ENCODE assay signal across 10 cellular contexts in the genomic region with DNA sequence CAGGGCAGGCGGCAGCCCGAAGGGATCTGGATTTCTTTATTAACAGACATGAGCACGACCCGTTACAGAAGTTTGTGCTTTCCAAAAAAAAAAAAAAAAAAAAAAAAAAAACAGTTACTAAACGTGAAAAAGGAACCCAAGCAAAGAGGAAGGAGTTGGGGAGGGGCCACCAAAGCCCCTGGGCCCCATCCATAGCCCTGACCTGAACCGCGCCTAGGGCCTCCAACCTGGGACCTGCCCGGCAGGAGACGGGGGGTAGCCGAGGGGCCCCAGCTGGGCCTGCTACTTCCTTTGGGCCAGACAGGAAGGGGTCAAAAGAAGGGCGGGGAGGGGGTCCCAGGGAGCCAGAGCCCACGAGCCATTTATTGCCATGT. TPM values are rescaled to one million over a fixed set of nuclear protein-coding genes. Genes with fewer than 3 reads are reported as not detected.
DNase-seq lines count a peak whose midpoint lies in the region; ATAC-seq, FAIRE-seq and TF ChIP-seq lines count a peak whose summit lies in the region.
"Had no signal": no experiment of that assay in that cellular context is flagged by ENCODE, and none has a peak within 500 bp of the region (broad histone marks: within the 10 kb centered on the region; RNA-seq: fewer than 3 reads in every experiment).

No MANE protein-coding gene starts in this region.

- H3K27ac ChIP-seq in Panc1 (ENCODE audit: low read length) (peak overlapping the region; percentile 66; the same call in 1 of the 2 replicates), esophagus muscularis mucosa (replicated peaks in 1 of 4) (peak overlapping the region; percentile 69 to 83 (median 73)), spleen (peak overlapping the region in 4 of 8 donors; percentile 85 to 95 (median 92)), substantia nigra (ENCODE audit: low read depth, low read length, poor library complexity, severe bottlenecking) (no peak overlapping the region)

- peak overlapping the region; percentile 36 for H3K27ac Mint-ChIP-seq in T-helper 2 cell treated with Interferon-gamma antibody and Interleukin-4, amounts not matched to agents 5 μg/mL and 100 μg/mL, for 36 hours

- CTCF ChIA-PET in Panc1 (lab: Charles Lee) = interaction anchor here (0.8 to 1.0 kb wide), 2 partner anchors 50 to 151 kb away, joined by 3 read pairs; no protein-coding TSS in a partner anchor

- TF ChIP-seq POLR2A in esophagus muscularis mucosa (IDR thresholded peaks at IDR 0.05; ENCODE audit: low read depth) = no peak
- TF ChIP-seq POLR2A in spleen (IDR thresholded peaks at IDR 0.05) = no peak

- intact Hi-C loops in Panc1 (cut with micrococcal nuclease; ENCODE audit: unreplicated experiment) (loop anchor here (2.0 to 10.0 kb wide), 2 partner anchors 54 to 142 kb away; partner anchors contain the start of gene MXD3), esophagus muscularis mucosa (cut with DNase I) (loop anchor here (10.0 kb wide), 1 partner anchor 142 kb away; the partner anchor contains the start of gene MXD3), spleen (cut with DNase I; ENCODE audit: low total_unique reads) (loop anchor here (10.0 kb wide), 1 partner anchor 142 kb away; the partner anchor contains the start of gene MXD3)

- H3K4me3 Mint-ChIP-seq in T-helper 2 cell treated with Interferon-gamma antibody and Interleukin-4, amounts not matched to agents 5 μg/mL and 100 μg/mL, for 36 hours = peak overlapping the region; percentile 48

- WGBS in esophagus muscularis mucosa = 25% methylated on average over 12 of the region's 12 CpGs
- WGBS in spleen, 5 donors = 17 to 29% (median 23%) methylated on average over 12 of the region's 12 CpGs

- ATAC-seq in Panc1 = no peak

- peaks cover 3% of the 10 kb centered on the region; the same call in 1 of the 2 replicates for H3K36me3 ChIP-seq in Panc1 (ENCODE audit: control insufficient read depth, insufficient read depth, low read length)
- H3K36me3 ChIP-seq in esophagus muscularis mucosa = peaks cover 0 to 40% (median 32%) of the 10 kb centered on the region in 4 donors
- H3K36me3 ChIP-seq in spleen = peaks cover 0 to 18% (median 2%) of the 10 kb centered on the region in 6 donors

- TF ChIP-seq CTCF in Panc1 (IDR thresholded peaks at IDR 0.05) = peak; percentile 76
- TF ChIP-seq CTCF in esophagus muscularis mucosa (IDR thresholded peaks at IDR 0.05) = peak in 1 of 3 experiments; percentile 8
- TF ChIP-seq CTCF in spleen (IDR thresholded peaks at IDR 0.05 in 8 of 11, conservative IDR thresholded peaks at IDR 0.05 in 3 of 11) = peak in 6 of 11 experiments; percentile 39 to 75 (median 58)

- H3K27me3 ChIP-seq in Panc1 (ENCODE audit: control insufficient read depth, insufficient read depth, low read length) = no peaks in the 10 kb centered on the region
- peaks cover 0 to 18% (median 0%) of the 10 kb centered on the region in 4 donors for H3K27me3 ChIP-seq in esophagus muscularis mucosa
- H3K27me3 ChIP-seq in spleen (replicated peaks in 1 of 7) = peaks cover 0 to 4% (median 0%) of the 10 kb centered on the region in 7 donors

- H3K9me3 ChIP-seq in Panc1 (ENCODE audit: control insufficient read depth, insufficient read depth, low read depth, low read length) (no peaks in the 10 kb centered on the region), esophagus muscularis mucosa (no peaks in the 10 kb centered on the region), spleen (no peaks in the 10 kb centered on the region)

- TF ChIP-seq EP300 in esophagus muscularis mucosa (IDR thresholded peaks at IDR 0.05) = no peak

- peaks cover 2% of the 10 kb centered on the region for H3K36me3 Mint-ChIP-seq in T-helper 2 cell treated with Interferon-gamma antibody and Interleukin-4, amounts not matched to agents 5 μg/mL and 100 μg/mL, for 36 hours (ENCODE audit: low read depth)

- DNase-seq in T-helper 2 cell treated with Interferon-gamma antibody and Interleukin-4, amounts not matched to agents 5 μg/mL and 100 μg/mL, for 36 hours (ENCODE audit: low spot score) = no peak
- DNase-seq in T-helper 2 cell = no peak
- no peak for DNase-seq in Panc1 (ENCODE audit: low read depth, low spot score)
- no peak for DNase-seq in esophagus muscularis mucosa (ENCODE audit: extremely low spot score)
- DNase-seq in spleen = no peak
- DNase-seq in GM19238 (ENCODE audit: insufficient read length, low spot score) = no peak
- DNase-seq in frontal cortex (ENCODE audit: low spot score in 2 of 2) = no peak
- DNase-seq in substantia nigra (lab: John Stamatoyannopoulos, UW) = no peak

- H3K4me3 ChIP-seq in Panc1 (ENCODE audit: low read depth in 2 of 2, low read length in 2 of 2) (no peak overlapping the region; a peak in 1 of 4 replicates), esophagus muscularis mucosa (peak overlapping the region in 3 of 4 donors; percentile 62 to 73 (median 66)), spleen (peak overlapping the region in 5 of 8 donors; percentile 61 to 83 (median 69))

- peaks cover 17% of the 10 kb centered on the region for H3K4me1 Mint-ChIP-seq in T-helper 2 cell treated with Interferon-gamma antibody and Interleukin-4, amounts not matched to agents 5 μg/mL and 100 μg/mL, for 36 hours (ENCODE audit: low read depth)

- in situ Hi-C loops in Panc1 (cut with HindIII; ENCODE audit: low pct_unique_long_range_greater_than_20kb, low sequenced_read_pairs) = no loop called here

- H3K9me3 Mint-ChIP-seq in T-helper 2 cell treated with Interferon-gamma antibody and Interleukin-4, amounts not matched to agents 5 μg/mL and 100 μg/mL, for 36 hours = no peaks in the 10 kb centered on the region

- H3K27me3 Mint-ChIP-seq in T-helper 2 cell treated with Interferon-gamma antibody and Interleukin-4, amounts not matched to agents 5 μg/mL and 100 μg/mL, for 36 hours (ENCODE audit: low read depth) = peaks cover 11% of the 10 kb centered on the region

- no TSS peak for BruUV-seq in Panc1 (replicated peaks; lab: Mats Ljungman, UMichigan)

- POLR2A ChIA-PET in Panc1 (lab: Charles Lee) = no interaction called here

- H3K4me1 ChIP-seq in Panc1 (ENCODE audit: control insufficient read depth, insufficient read depth, low read length) (peaks cover 32% of the 10 kb centered on the region), esophagus muscularis mucosa (peaks cover 28 to 51% (median 44%) of the 10 kb centered on the region in 4 donors), spleen (peaks cover 14 to 58% (median 44%) of the 10 kb centered on the region in 6 donors)

- no peak for FAIRE-seq in frontal cortex (lab: Jason Lieb, UNC)
- FAIRE-seq: A204.1 had no signal

RNA-seq across cellular contexts. Expression of gene PRR7, which starts 10.0 kb away (rescaled TPM):
- 39.2 TPM for total RNA-seq in Panc1 (2021; ENCODE audit: unreplicated experiment)
- polyA plus RNA-seq in Panc1 (2012; ENCODE audit: insufficient read length) = 61.1 TPM
- 1 to 10 TPM in 2 of 4 donors, under 1 TPM in 2; 0.42 to 2.5 (median 1.6) TPM for total RNA-seq in esophagus muscularis mucosa
- total RNA-seq in spleen = 1 to 10 TPM in 6 of 7 donors, not detected in 1; 2.6 to 5.3 (median 4.7) TPM
- polyA plus RNA-seq in spleen = 1 to 10 TPM; 1.7 to 5.7 (median 3.9) TPM
- total RNA-seq in frontal cortex = 12.2 TPM

RNA-seq across cellular contexts. Expression of gene DBN1, which starts 16.9 kb away (rescaled TPM):
- 195 TPM for total RNA-seq in Panc1 (2021; ENCODE audit: unreplicated experiment)
- polyA plus RNA-seq in Panc1 (2012; ENCODE audit: insufficient read length) = 379 TPM
- total RNA-seq in esophagus muscularis mucosa = 100 to 1,000 TPM in 3 of 4 donors, 10 to 100 TPM in 1; 92.2 to 160 (median 130) TPM
- total RNA-seq in spleen = 10 to 100 TPM; 13.0 to 26.5 (median 17.6) TPM
- 10 to 100 TPM in 1 of 3 donors, 1 to 10 TPM in 2; 6.8 to 16.3 (median 7.6) TPM for polyA plus RNA-seq in spleen
- total RNA-seq in frontal cortex = 187 TPM

RNA-seq across cellular contexts. Expression of gene GRK6, which starts 30.1 kb away (rescaled TPM):
- total RNA-seq in Panc1 (2021; ENCODE audit: unreplicated experiment) = 56.1 TPM
- polyA plus RNA-seq in Panc1 (2012; ENCODE audit: insufficient read length) = 68.7 TPM
- total RNA-seq in esophagus muscularis mucosa = 10 to 100 TPM; 29.1 to 44.7 (median 36.3) TPM
- total RNA-seq in spleen = 100 to 1,000 TPM; 114 to 170 (median 149) TPM
- 10 to 100 TPM; 45.7 to 75.9 (median 55.3) TPM for polyA plus RNA-seq in spleen
- total RNA-seq in frontal cortex = 25.7 TPM

RNA-seq across cellular contexts. Expression of gene PDLIM7, which starts 40.8 kb away (rescaled TPM):
- 62.9 TPM for total RNA-seq in Panc1 (2021; ENCODE audit: unreplicated experiment)
- 56.8 TPM for polyA plus RNA-seq in Panc1 (2012; ENCODE audit: insufficient read length)
- 1,000 to 10,000 TPM in 1 of 4 donors, 100 to 1,000 TPM in 3; 316 to 1,085 (median 575) TPM for total RNA-seq in esophagus muscularis mucosa
- total RNA-seq in spleen = 100 to 1,000 TPM in 3 of 7 donors, 10 to 100 TPM in 4; 44.8 to 220 (median 86.4) TPM
- polyA plus RNA-seq in spleen = 100 to 1,000 TPM in 1 of 3 donors, 10 to 100 TPM in 2; 42.5 to 125 (median 59.2) TPM
- total RNA-seq in frontal cortex = 6.5 TPM

RNA-seq across cellular contexts. Expression of gene F12, which starts 47.2 kb away (rescaled TPM):
- total RNA-seq in Panc1 (2021; ENCODE audit: unreplicated experiment) (13.4 TPM), esophagus muscularis mucosa (under 1 TPM in 1 of 4 donors, not detected in 3; 0.17 TPM), spleen (1 to 10 TPM in 3 of 7 donors, under 1 TPM in 4; 0.60 to 1.7 (median 0.94) TPM), frontal cortex (2.4 TPM)
- 51.9 TPM for polyA plus RNA-seq in Panc1 (2012; ENCODE audit: insufficient read length)
- 1 to 10 TPM; 1.1 to 2.3 (median 1.3) TPM for polyA plus RNA-seq in spleen
- total RNA-seq: urinary bladder had no signal

Comparison
In these comparisons a context has a peak if more than half of its experiments do, and no peak if none do; other contexts are left out.
1. H3K4me3 ChIP-seq: peak in esophagus muscularis mucosa (3 of 4) and spleen (5 of 8); none in Panc1 (0 of 2).